In genomic region chr20:60762386-60762785, GRCh38 we compare ENCODE assay signal across 34 cellular contexts.
"Had no signal": no experiment of that assay in that cellular context is flagged by ENCODE, and none has a peak within 500 bp of the region (broad histone marks: within the 10 kb centered on the region; RNA-seq: fewer than 3 reads in every experiment).

No MANE protein-coding gene starts in this region.

- H3K4me3 ChIP-seq: MG63 had no signal

- DNase-seq: Karpas-422, Kasumi-1, MG63, MM.1S, MV-4-11, NCI-H1048, NCI-H1092, NCI-H1092 treated with DMSO at 0.1 percent for 48 hours, NCI-H1105, NCI-H1105 treated with DMSO at 0.1 percent for 48 hours, NCI-H1417, NCI-H1417 treated with DMSO at 0.1 percent for 48 hours, NCI-H1436, NCI-H1436 treated with DMSO at 0.1 percent for 48 hours, NCI-H146, NCI-H1694, NCI-H1694 treated with DMSO at 0.1 percent for 48 hours, NCI-H187, NCI-H187 treated with DMSO at 0.1 percent for 48 hours, NCI-H1930, NCI-H2029, NCI-H2029 treated with DMSO at 0.1 percent for 48 hours, NCI-H2081, NCI-H2081 treated with DMSO at 0.1 percent for 48 hours, NCI-H2107, NCI-H2171, NCI-H2171 treated with DMSO at 0.1 percent for 48 hours, NCI-H2227 treated with DMSO at 0.1 percent for 48 hours, NCI-H226, NCI-H345, NCI-H446, NCI-H446 treated with DMSO at 0.1 percent for 48 hours, NCI-H510A, NCI-H510A treated with DMSO at 0.1 percent for 48 hours had no signal

- H3K36me3 ChIP-seq: MG63 had no signal

- H3K27me3 ChIP-seq: MG63 had no signal

- H3K9me3 ChIP-seq: MG63 had no signal
